21 cellular contexts compared by ENCODE assay signal in the genomic region with DNA sequence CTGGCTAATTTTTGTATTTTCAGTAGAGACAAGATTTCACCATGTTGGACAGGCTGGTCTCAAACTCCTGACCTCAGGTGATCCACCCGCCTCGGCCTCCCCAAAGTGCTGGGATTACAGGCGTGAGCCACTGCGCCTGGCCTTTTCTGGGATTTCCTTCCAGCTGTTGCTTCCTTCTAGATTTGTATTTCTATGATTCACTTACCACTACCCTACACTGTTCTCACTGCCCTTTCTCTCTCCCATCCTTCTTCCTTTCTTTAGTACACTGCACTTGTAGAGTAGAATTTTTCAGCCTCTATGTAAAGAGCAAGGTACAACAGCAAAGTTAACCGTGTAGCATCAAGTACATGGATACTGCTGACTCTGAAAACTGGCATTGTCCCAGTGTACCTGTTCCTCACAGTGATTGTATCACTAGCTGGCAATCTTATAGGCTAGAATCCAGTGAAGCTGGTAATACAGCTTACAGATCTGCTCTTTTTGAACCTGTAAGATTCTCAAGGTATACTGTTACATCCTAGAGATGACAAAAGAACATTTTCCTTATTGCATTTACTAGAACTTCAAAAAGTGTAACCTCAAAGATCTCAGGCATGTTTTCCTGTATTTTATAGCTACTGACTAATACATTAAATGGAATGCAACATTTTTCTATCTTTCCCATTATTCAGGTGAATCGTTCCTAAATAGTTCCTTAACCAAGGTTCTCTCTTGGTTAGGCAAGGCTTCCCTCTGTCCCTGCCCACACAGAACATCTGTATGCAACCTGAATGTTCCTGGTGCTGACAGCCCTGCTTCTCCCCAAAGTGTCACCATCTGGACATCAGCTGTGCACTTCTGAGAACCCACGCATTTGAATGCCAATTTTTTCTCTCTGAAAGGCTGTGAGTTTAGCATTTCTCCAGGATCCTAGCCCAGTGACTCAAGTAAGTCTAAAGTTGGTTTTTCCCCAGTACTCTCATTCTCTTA.
DNase-seq lines count a peak whose midpoint lies in the region; ATAC-seq and TF ChIP-seq lines count a peak whose summit lies in the region.
"Had no signal": no experiment of that assay in that cellular context is flagged by ENCODE, and none has a peak within 500 bp of the region (broad histone marks: within the 10 kb centered on the region; RNA-seq: fewer than 3 reads in every experiment).

No MANE protein-coding gene starts in this region.

- no peaks in the 10 kb centered on the region for H3K9me3 Mint-ChIP-seq in activated T-helper 17 cell treated with anti-CD3 and anti-CD28 coated beads, Interleukin-2, amount 50 U/mL, for 72 hours
- H3K9me3 Mint-ChIP-seq: activated naive CD8-positive, alpha-beta T cell treated with anti-CD3 and anti-CD28 coated beads, Interleukin-2, amount 10 ng/mL, durations not matched to agents 7 days and 5 days; natural killer cell treated with Interleukin-12 subunit alpha and Interleukin-12 subunit beta and Interleukin-15 and Interleukin-18, amount 100 ng/mL, for 72 hours had no signal

- H3K4me2 ChIP-seq in mammary epithelial cell (ENCODE audit: insufficient read depth, low read depth, low read length): no peak overlapping the region

- TF ChIP-seq CTCF in mammary epithelial cell (conservative IDR thresholded peaks at IDR 0.05 in 1 of 2, IDR thresholded peaks at IDR 0.05 in 1 of 2; ENCODE audit: extremely low read depth in 1 of 2, insufficient read depth in 1 of 2, low read depth in 1 of 2, low read length in 2 of 2): no peak

- CTCF ChIA-PET in mammary epithelial cell (lab: Charles Lee; ENCODE audit: low non-redundant PET): interaction anchor here (0.7 kb wide), 1 partner anchor 72 kb away, joined by 3 read pairs; no protein-coding TSS in a partner anchor

- no TSS peak for BruUV-seq in mammary epithelial cell (replicated peaks; lab: Mats Ljungman, UMichigan)

- no peak overlapping the region for H2AFZ ChIP-seq in mammary epithelial cell (ENCODE audit: low read depth, low read length)

- H3K9me3 ChIP-seq in mammary epithelial cell (replicated peaks; ENCODE audit: insufficient read depth, low read length): no peaks in the 10 kb centered on the region
- H3K9me3 ChIP-seq: colonic mucosa, gastrocnemius medialis had no signal

- no peak overlapping the region for H3K4me3 ChIP-seq in mammary epithelial cell (replicated peaks in 1 of 3; ENCODE audit: insufficient read depth in 1 of 3, low read depth in 2 of 3, low read length in 3 of 3)
- H3K4me3 ChIP-seq: colonic mucosa, gastrocnemius medialis had no signal

- H3K79me2 ChIP-seq in mammary epithelial cell (ENCODE audit: insufficient read depth, low read length): no peaks in the 10 kb centered on the region

- no peak for ATAC-seq in activated T-helper 17 cell treated with anti-CD3 and anti-CD28 coated beads, Interleukin-2, amount 50 U/mL, for 72 hours (replicated peaks)
- ATAC-seq in HG02678 (IDR thresholded peaks at IDR 0.05; ENCODE audit: unreplicated experiment): no peak
- no peak for ATAC-seq in GM18867 (IDR thresholded peaks at IDR 0.05; ENCODE audit: unreplicated experiment)
- ATAC-seq: gastrocnemius medialis; left colon; natural killer cell treated with Interleukin-12 subunit alpha and Interleukin-12 subunit beta and Interleukin-15 and Interleukin-18, amount 100 ng/mL, for 72 hours had no signal

- H3K4me1 ChIP-seq in mammary epithelial cell (ENCODE audit: insufficient read depth, low read length): peaks cover 7% of the 10 kb centered on the region
- H3K4me1 ChIP-seq: colonic mucosa, gastrocnemius medialis had no signal

- intact Hi-C loops in mammary epithelial cell (cut with micrococcal nuclease): no loop called here

- DNase-seq in AG20443 (ENCODE audit: low spot score) (peak; percentile 84), HS-5 (ENCODE audit: low read depth) (peak; percentile 47), mammary epithelial cell (peak; percentile 52), hepatic stellate cell (ENCODE audit: low spot score) (peak; percentile 18), SW480 (ENCODE audit: low spot score) (no peak)
- DNase-seq: activated CD4-positive, CD25-positive, alpha-beta regulatory T cell; activated naive CD8-positive, alpha-beta T cell treated with anti-CD3 and anti-CD28 coated beads, Interleukin-2, amount 10 ng/mL, durations not matched to agents 7 days and 5 days; C1 segment of cervical spinal cord; colonic mucosa; gastrocnemius medialis; KBM-7; left colon; NCI-H2029; NK-92 treated with Interleukin-12 subunit alpha and Interleukin-12 subunit beta, amount 100 ng/mL, for 24 hours; right cardiac atrium; stimulated activated CD4-positive, alpha-beta T cell treated with anti-CD3 and anti-CD28 coated beads, Interleukin-4, amount 100 ng/mL, for 4 hours; stimulated activated naive CD4-positive, alpha-beta T cell had no signal

- H3K27me3 Mint-ChIP-seq in activated T-helper 17 cell treated with anti-CD3 and anti-CD28 coated beads, Interleukin-2, amount 50 U/mL, for 72 hours: no peaks in the 10 kb centered on the region

- in situ Hi-C loops in mammary epithelial cell (cut with MboI; ENCODE audit: low sequenced_read_pairs in 2 of 2): no loop called here

- H3K4me3 Mint-ChIP-seq in activated T-helper 17 cell treated with anti-CD3 and anti-CD28 coated beads, Interleukin-2, amount 50 U/mL, for 72 hours: no peak overlapping the region
- H3K4me3 Mint-ChIP-seq: activated naive CD8-positive, alpha-beta T cell treated with anti-CD3 and anti-CD28 coated beads, Interleukin-2, amount 10 ng/mL, durations not matched to agents 7 days and 5 days; natural killer cell treated with Interleukin-12 subunit alpha and Interleukin-12 subunit beta and Interleukin-15 and Interleukin-18, amount 100 ng/mL, for 72 hours had no signal

- H3K36me3 ChIP-seq in mammary epithelial cell (ENCODE audit: insufficient read depth, low read length): no peaks in the 10 kb centered on the region
- H3K36me3 ChIP-seq: colonic mucosa, gastrocnemius medialis had no signal

- no peaks in the 10 kb centered on the region for H4K20me1 ChIP-seq in mammary epithelial cell (ENCODE audit: insufficient read depth, low read length)

- WGBS in mammary epithelial cell (ENCODE audit: low coverage, missing lambda C conversion rate): 75% methylated on average over 7 of the region's 7 CpGs

- H3K27ac Mint-ChIP-seq in activated T-helper 17 cell treated with anti-CD3 and anti-CD28 coated beads, Interleukin-2, amount 50 U/mL, for 72 hours: no peak overlapping the region
- H3K27ac Mint-ChIP-seq: activated naive CD8-positive, alpha-beta T cell treated with anti-CD3 and anti-CD28 coated beads, Interleukin-2, amount 10 ng/mL, durations not matched to agents 7 days and 5 days; natural killer cell treated with Interleukin-12 subunit alpha and Interleukin-12 subunit beta and Interleukin-15 and Interleukin-18, amount 100 ng/mL, for 72 hours had no signal

- dilution Hi-C loops in mammary epithelial cell (cut with HindIII; ENCODE audit: low sequenced_read_pairs): no loop called here

- H3K36me3 Mint-ChIP-seq in activated T-helper 17 cell treated with anti-CD3 and anti-CD28 coated beads, Interleukin-2, amount 50 U/mL, for 72 hours (ENCODE audit: low read depth): no peaks in the 10 kb centered on the region
- H3K36me3 Mint-ChIP-seq: activated naive CD8-positive, alpha-beta T cell treated with anti-CD3 and anti-CD28 coated beads, Interleukin-2, amount 10 ng/mL, durations not matched to agents 7 days and 5 days; natural killer cell treated with Interleukin-12 subunit alpha and Interleukin-12 subunit beta and Interleukin-15 and Interleukin-18, amount 100 ng/mL, for 72 hours had no signal

- no peak overlapping the region for H3K9ac ChIP-seq in mammary epithelial cell (ENCODE audit: insufficient read depth, low read length)

- peaks cover 7% of the 10 kb centered on the region for H3K4me1 Mint-ChIP-seq in activated T-helper 17 cell treated with anti-CD3 and anti-CD28 coated beads, Interleukin-2, amount 50 U/mL, for 72 hours

- no peaks in the 10 kb centered on the region for H3K27me3 ChIP-seq in mammary epithelial cell (ENCODE audit: insufficient read depth, low read length)
- H3K27me3 ChIP-seq: colonic mucosa, gastrocnemius medialis had no signal

- no peak overlapping the region for H3K27ac ChIP-seq in mammary epithelial cell (ENCODE audit: insufficient read depth, low read depth, low read length)
- H3K27ac ChIP-seq: colonic mucosa, gastrocnemius medialis had no signal
